ENCODE assay signal across 27 cellular contexts in the genomic region with DNA sequence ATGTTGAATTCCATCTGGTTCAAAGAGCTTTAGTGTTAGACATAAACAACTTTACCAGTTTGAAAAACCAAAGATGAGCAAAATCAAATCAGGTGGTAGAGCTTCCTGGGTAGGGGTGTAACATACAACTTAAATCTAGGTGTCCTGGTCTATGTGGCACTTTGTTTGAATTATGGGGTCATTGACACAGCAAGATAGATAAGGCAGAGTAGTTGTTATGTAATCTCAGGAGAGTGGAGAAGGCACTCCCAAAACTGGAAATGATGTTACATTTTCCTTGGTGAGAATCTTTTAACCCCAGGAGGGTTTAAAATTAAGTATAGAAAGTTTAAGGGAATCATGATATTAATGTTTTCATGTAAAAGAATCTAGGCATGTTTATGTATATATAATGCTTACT. TPM values are rescaled to one million over a fixed set of nuclear protein-coding genes. Genes with fewer than 3 reads are reported as not detected.
"Had no signal": no experiment of that assay in that cellular context is flagged by ENCODE, and none has a peak within 500 bp of the region (broad histone marks: within the 10 kb centered on the region; RNA-seq: fewer than 3 reads in every experiment).

No MANE protein-coding gene starts in this region.

- H3K9me3 Mint-ChIP-seq: activated naive CD4-positive, alpha-beta T cell treated with anti-CD3 and anti-CD28 coated beads, Interleukin-2, amount 50 U/mL, for 72 hours; activated naive CD8-positive, alpha-beta T cell treated with anti-CD3 and anti-CD28 coated beads, Interleukin-2, amount 50 U/mL, for 24 hours; activated T-cell treated with anti-CD3 and anti-CD28 coated beads, Interleukin-2, amount 50 U/mL, for 24 hours; T-helper 1 cell treated with Interleukin-12 subunit alpha and Interleukin-12 subunit beta and Interleukin-4 antibody, amounts not matched to agents 30 μg/mL and 1 μg/mL, for 36 hours had no signal

- DNase-seq: activated CD4-positive, alpha-beta T cell treated with anti-CD3 and anti-CD28 coated beads for 48 hours; activated CD4-positive, alpha-beta T cell treated with anti-CD3 and anti-CD28 coated beads, Interleukin-2, amount 50 U/mL, for 48 hours; activated CD4-positive, CD25-positive, alpha-beta regulatory T cell treated with anti-CD3 and anti-CD28 coated beads, Interleukin-2, amount 50 U/mL, for 72 hours; activated CD8-positive, alpha-beta memory T cell treated with anti-CD3 and anti-CD28 coated beads, Interleukin-2, amount 10 ng/mL, durations not matched to agents 7 days and 5 days; activated effector memory CD4-positive, alpha-beta T cell treated with anti-CD3 and anti-CD28 coated beads, Interleukin-2, amount 50 U/mL, for 16 hours; activated naive CD4-positive, alpha-beta T cell treated with Interleukin-2 at 50 U/mL for 16 hours; activated naive CD8-positive, alpha-beta T cell treated with anti-CD3 and anti-CD28 coated beads, Interleukin-2, amount 50 U/mL, for 24 hours; activated T-cell treated with anti-CD3 and anti-CD28 coated beads, Interleukin-2, amount 50 U/mL, for 24 hours; amniotic stem cell; brain microvascular endothelial cell; MG63; MV-4-11; NCI-H1092 treated with DMSO at 0.1 percent for 48 hours; NCI-H1417 treated with DMSO at 0.1 percent for 48 hours; NCI-H1694; NCI-H2029 treated with DMSO at 0.1 percent for 48 hours; NCI-H510A treated with DMSO at 0.1 percent for 48 hours; NCI-H69; PC-3; SHP77 treated with DMSO at 0.1 percent for 48 hours; T-helper 9 cell had no signal

- FAIRE-seq: RCC 7860 had no signal

- H3K9me3 ChIP-seq: MG63 had no signal

- H3K36me3 Mint-ChIP-seq: activated CD8-positive, alpha-beta memory T cell treated with anti-CD3 and anti-CD28 coated beads, Interleukin-2, amount 10 ng/mL, durations not matched to agents 7 days and 5 days; activated naive CD4-positive, alpha-beta T cell treated with anti-CD3 and anti-CD28 coated beads, Interleukin-2, amount 50 U/mL, for 72 hours had no signal

- ATAC-seq: activated CD8-positive, alpha-beta memory T cell treated with anti-CD3 and anti-CD28 coated beads, Interleukin-2, amount 10 ng/mL, durations not matched to agents 7 days and 5 days; activated naive CD4-positive, alpha-beta T cell treated with anti-CD3 and anti-CD28 coated beads, Interleukin-2, amount 50 U/mL, for 72 hours; activated naive CD8-positive, alpha-beta T cell treated with anti-CD3 and anti-CD28 coated beads, Interleukin-2, amount 50 U/mL, for 24 hours; PC-3; WTC11 had no signal

- H3K4me3 Mint-ChIP-seq: activated CD8-positive, alpha-beta memory T cell treated with anti-CD3 and anti-CD28 coated beads, Interleukin-2, amount 10 ng/mL, durations not matched to agents 7 days and 5 days; activated naive CD8-positive, alpha-beta T cell treated with anti-CD3 and anti-CD28 coated beads, Interleukin-2, amount 50 U/mL, for 24 hours; activated T-cell treated with anti-CD3 and anti-CD28 coated beads, Interleukin-2, amount 50 U/mL, for 24 hours; T-helper 1 cell treated with Interleukin-12 subunit alpha and Interleukin-12 subunit beta and Interleukin-4 antibody, amounts not matched to agents 30 μg/mL and 1 μg/mL, for 36 hours; WTC11 had no signal

- H3K27me3 ChIP-seq: brain microvascular endothelial cell, cardiac muscle cell, MG63 had no signal

- H3K27ac ChIP-seq: brain microvascular endothelial cell, cardiac muscle cell had no signal

- H3K4me1 Mint-ChIP-seq: activated CD8-positive, alpha-beta memory T cell treated with anti-CD3 and anti-CD28 coated beads, Interleukin-2, amount 10 ng/mL, durations not matched to agents 7 days and 5 days; activated naive CD8-positive, alpha-beta T cell treated with anti-CD3 and anti-CD28 coated beads, Interleukin-2, amount 50 U/mL, for 24 hours; WTC11 had no signal

- H3K4me3 ChIP-seq: cardiac muscle cell, MG63 had no signal

- H3K36me3 ChIP-seq: brain microvascular endothelial cell, cardiac muscle cell, MG63 had no signal

- H3K27ac Mint-ChIP-seq: activated CD8-positive, alpha-beta memory T cell treated with anti-CD3 and anti-CD28 coated beads, Interleukin-2, amount 10 ng/mL, durations not matched to agents 7 days and 5 days; activated naive CD4-positive, alpha-beta T cell treated with anti-CD3 and anti-CD28 coated beads, Interleukin-2, amount 50 U/mL, for 72 hours; activated naive CD8-positive, alpha-beta T cell treated with anti-CD3 and anti-CD28 coated beads, Interleukin-2, amount 50 U/mL, for 24 hours; activated T-cell treated with anti-CD3 and anti-CD28 coated beads, Interleukin-2, amount 50 U/mL, for 24 hours; T-helper 1 cell treated with Interleukin-12 subunit alpha and Interleukin-12 subunit beta and Interleukin-4 antibody, amounts not matched to agents 30 μg/mL and 1 μg/mL, for 36 hours; WTC11 had no signal

RNA-seq across cellular contexts. Expression of a gene that starts 31.9 kb away (rescaled TPM):
- total RNA-seq: activated naive CD4-positive, alpha-beta T cell treated with anti-CD3 and anti-CD28 coated beads, Interleukin-2, amount 50 U/mL, for 72 hours; cardiac muscle cell; PC-3; SK-MEL-5; WTC11 had no signal
- polyA plus RNA-seq: cardiac muscle cell had no signal

RNA-seq across cellular contexts. Expression of a gene that starts 45.6 kb away (rescaled TPM):
- total RNA-seq: activated CD8-positive, alpha-beta memory T cell treated with anti-CD3 and anti-CD28 coated beads, Interleukin-2, amount 10 ng/mL, durations not matched to agents 7 days and 5 days; activated naive CD4-positive, alpha-beta T cell treated with anti-CD3 and anti-CD28 coated beads, Interleukin-2, amount 50 U/mL, for 72 hours; cardiac muscle cell; PC-3; SK-MEL-5; WTC11 had no signal
- polyA plus RNA-seq: cardiac muscle cell had no signal
